Comparison of ENCODE assay signal across 1 cellular context in genomic region chr1:25651824-25652741, GRCh38.
TF ChIP-seq lines count a peak whose summit lies in the region.

No MANE protein-coding gene starts in this region.

TF ChIP-seq in SK-N-SH, 30 proteins besides CTCF, POLR2A, EP300 and RAD21 (continued from another document):
- no peak for TF ChIP-seq USF2 (IDR thresholded peaks at IDR 0.05; ENCODE audit: borderline replicate concordance, low read depth, low read length)
- no peak for TF ChIP-seq GATA2 (CRISPR knock-in tag; IDR thresholded peaks at IDR 0.05)
- TF ChIP-seq SIN3A (IDR thresholded peaks at IDR 0.05; ENCODE audit: borderline replicate concordance, low read depth, low read length): no peak
- TF ChIP-seq JUND (IDR thresholded peaks at IDR 0.05): no peak
- TF ChIP-seq MXI1 (IDR thresholded peaks at IDR 0.05; ENCODE audit: low read depth, low read length): no peak
- no peak for TF ChIP-seq RXRA (IDR thresholded peaks at IDR 0.05; ENCODE audit: borderline replicate concordance, low read depth)
